Comparison of ENCODE assay signal across 1 cellular context in the genomic region with DNA sequence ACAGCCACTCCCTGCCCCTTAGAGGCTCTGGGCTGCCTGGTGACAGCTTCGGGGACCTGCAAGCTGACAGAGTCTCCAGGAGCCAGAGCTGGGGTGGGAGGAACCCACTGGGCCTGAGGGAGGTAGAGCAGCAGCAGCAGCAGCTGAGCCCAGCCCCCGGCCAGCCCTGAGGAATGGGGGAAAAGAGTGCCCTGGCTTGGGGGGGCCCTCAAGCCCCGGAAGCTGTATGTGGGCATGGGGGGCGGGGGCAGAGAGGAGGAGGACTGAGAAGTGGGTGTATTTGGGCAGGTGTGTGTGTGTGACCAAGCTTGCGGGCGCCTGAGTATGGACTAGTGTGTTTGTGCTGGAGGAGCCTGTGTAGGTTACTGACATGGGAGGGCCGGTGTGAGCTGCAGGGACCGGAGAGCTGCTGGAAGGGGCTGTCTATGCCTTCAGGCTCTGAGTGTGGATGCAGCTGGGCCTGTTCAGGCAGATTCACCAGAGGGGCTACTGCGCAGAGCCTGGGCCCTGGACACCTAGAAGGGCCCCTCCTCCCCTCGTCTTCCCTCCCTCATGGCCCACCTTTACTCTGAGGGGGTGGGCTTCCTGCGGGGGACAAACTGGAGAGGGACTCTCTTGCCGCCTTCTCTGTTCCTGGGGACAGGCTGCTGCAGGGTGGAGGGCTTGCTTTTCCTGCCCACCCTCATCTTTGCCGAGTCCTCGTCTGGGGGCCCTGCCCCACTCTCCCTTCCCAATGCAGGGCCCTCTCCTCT.
TF ChIP-seq lines count a peak whose summit lies in the region.

No MANE protein-coding gene starts in this region.

TF ChIP-seq in H1, 55 proteins besides CTCF, POLR2A, EP300 and RAD21:
- TF ChIP-seq RNF2 (IDR thresholded peaks at IDR 0.05; ENCODE audit: borderline replicate concordance, low read depth, low read length, missing control alignments, poor library complexity, severe bottlenecking) (no peak), KDM4A (IDR thresholded peaks at IDR 0.05; ENCODE audit: low read depth, low read length, severe bottlenecking) (no peak), ZNF274 (IDR thresholded peaks at IDR 0.05; ENCODE audit: borderline replicate concordance, extremely low read depth, low read length) (no peak), CEBPB (IDR thresholded peaks at IDR 0.05; ENCODE audit: low read depth, low read length) (no peak), SP4 (IDR thresholded peaks at IDR 0.05; ENCODE audit: low read length) (no peak), EGR1 (IDR thresholded peaks at IDR 0.05; ENCODE audit: borderline replicate concordance, low read depth, low read length) (no peak)
